9 cellular contexts compared by ENCODE assay signal in the genomic region with DNA sequence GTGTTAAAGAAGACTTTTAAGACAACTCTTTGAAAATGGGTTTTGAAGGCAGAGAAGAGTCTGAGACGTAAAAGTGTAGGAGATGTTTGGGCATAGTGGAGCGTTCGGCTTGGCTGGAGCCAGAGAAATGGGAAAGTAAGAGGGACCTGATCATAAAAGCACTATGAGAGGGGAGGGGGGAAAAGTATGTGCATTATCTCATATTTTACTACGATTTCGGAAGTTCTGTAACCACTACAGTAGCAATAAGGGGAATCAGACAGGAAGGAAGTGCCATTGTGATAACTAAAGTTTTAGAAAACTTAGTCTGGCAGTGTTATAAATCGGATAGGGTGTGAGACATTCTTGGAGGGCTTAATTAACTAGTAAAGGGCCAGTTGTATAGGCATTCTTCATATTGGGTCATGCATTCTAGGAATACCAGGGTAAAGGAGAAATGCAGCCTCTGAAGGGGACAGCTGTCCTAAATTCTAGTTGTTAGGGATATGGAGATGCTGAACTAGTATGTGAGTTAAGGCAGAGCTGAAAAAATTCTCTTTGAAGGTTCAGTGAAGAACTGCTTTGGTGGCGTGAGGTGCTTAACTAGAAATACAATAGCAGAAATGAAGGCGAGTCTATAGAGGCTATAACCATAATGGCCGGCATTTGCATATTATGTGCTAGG.
DNase-seq lines count a peak whose midpoint lies in the region; ATAC-seq and TF ChIP-seq lines count a peak whose summit lies in the region.
"Had no signal": no experiment of that assay in that cellular context is flagged by ENCODE, and none has a peak within 500 bp of the region (broad histone marks: within the 10 kb centered on the region; RNA-seq: fewer than 3 reads in every experiment).

No MANE protein-coding gene starts in this region.

- H3K4me1 Mint-ChIP-seq in progenitor cell of endocrine pancreas (ENCODE audit: low read depth): peaks cover 8% of the 10 kb centered on the region

- DNase-seq in EH (ENCODE audit: low read depth) (peak; percentile 0), Peyer's patch (no peak), epithelial cell of esophagus (ENCODE audit: low read depth) (no peak), progenitor cell of endocrine pancreas (ENCODE audit: low spot score, unreplicated experiment) (no peak), kidney tubule cell (ENCODE audit: low spot score) (no peak), left colon (no peak), DMS153 treated with DMSO at 0.1 percent for 48 hours (lab: John Stamatoyannopoulos, UW; ENCODE audit: unreplicated experiment) (no peak)

- ATAC-seq in left colon (no peak), esophagus mucosa (no peak)

- peak overlapping the region in 3 of 4 donors; percentile 35 to 77 (median 60) for H3K4me3 ChIP-seq in Peyer's patch
- peak overlapping the region; percentile 74 for H3K4me3 ChIP-seq in epithelial cell of esophagus (ENCODE audit: low read length)

- peak overlapping the region; percentile 85 for H3K4me3 Mint-ChIP-seq in progenitor cell of endocrine pancreas (ENCODE audit: low read depth)

- peaks cover 2% of the 10 kb centered on the region for H3K36me3 Mint-ChIP-seq in progenitor cell of endocrine pancreas (ENCODE audit: insufficient read depth)

- H3K27ac ChIP-seq in Peyer's patch: no peak overlapping the region
- H3K27ac ChIP-seq: KMS-11 had no signal

- TF ChIP-seq POLR2A in Peyer's patch (IDR thresholded peaks at IDR 0.05): no peak

- H3K27me3 Mint-ChIP-seq in progenitor cell of endocrine pancreas: peaks cover 13% of the 10 kb centered on the region

- H3K4me1 ChIP-seq in Peyer's patch: no peaks in the 10 kb centered on the region

- H3K9me3 ChIP-seq in Peyer's patch: no peaks in the 10 kb centered on the region

- no peaks in the 10 kb centered on the region for H3K27me3 ChIP-seq in Peyer's patch

- H3K36me3 ChIP-seq in Peyer's patch: no peaks in the 10 kb centered on the region

- intact Hi-C loops in left colon (cut with DNase I, micrococcal nuclease): no loop called here

- H3K27ac Mint-ChIP-seq in progenitor cell of endocrine pancreas: peak overlapping the region; percentile 86

- H3K9me3 Mint-ChIP-seq in progenitor cell of endocrine pancreas (ENCODE audit: low read depth): peaks cover 9% of the 10 kb centered on the region

- no peak for TF ChIP-seq CTCF in Peyer's patch (IDR thresholded peaks at IDR 0.05)
- TF ChIP-seq CTCF in epithelial cell of esophagus (IDR thresholded peaks at IDR 0.05; ENCODE audit: insufficient read depth, low read depth, low read length, missing control alignments): no peak
- TF ChIP-seq CTCF in progenitor cell of endocrine pancreas (IDR thresholded peaks at IDR 0.05; ENCODE audit: unreplicated experiment): no peak
